8 cellular contexts compared by ENCODE assay signal in the genomic region with DNA sequence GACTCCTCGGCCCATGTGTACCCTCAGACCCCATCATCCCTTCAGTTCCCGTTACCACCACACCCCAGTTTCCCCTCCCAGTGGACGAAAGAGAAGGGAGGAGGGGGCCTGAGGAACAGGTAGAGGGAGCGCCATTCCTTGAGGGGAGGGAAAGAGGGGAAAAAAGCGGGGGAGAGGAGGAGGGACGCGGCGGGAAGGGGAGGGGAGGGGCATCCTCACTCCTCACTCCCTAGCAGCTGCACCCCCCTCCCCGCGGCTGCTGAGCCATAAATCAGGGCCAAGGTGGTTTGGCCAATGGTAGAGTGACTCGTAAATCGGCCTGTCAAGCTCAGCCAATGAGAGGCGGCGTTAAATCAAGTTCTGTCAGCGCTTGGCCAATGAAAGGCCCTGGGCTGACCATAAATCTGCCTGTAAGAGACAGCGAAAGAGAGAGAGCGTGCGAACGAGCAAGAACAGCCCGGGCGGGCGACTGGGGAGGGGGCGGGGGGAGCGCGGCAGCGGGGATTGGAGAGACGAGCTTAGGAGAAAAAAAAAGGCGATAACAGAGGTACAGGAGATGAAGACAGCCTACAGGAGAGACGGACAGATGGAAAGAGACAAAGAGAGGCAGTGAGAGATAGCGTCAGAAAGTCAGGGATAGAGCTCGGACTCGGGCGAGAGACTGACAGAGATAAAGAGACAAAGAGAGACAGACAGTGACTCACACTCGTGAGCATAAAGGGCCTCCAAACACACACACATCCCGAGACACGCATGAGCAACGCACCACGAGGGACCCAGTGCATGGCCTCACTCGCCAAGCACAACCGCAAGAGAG. TPM values are rescaled to one million over a fixed set of nuclear protein-coding genes. Genes with fewer than 3 reads are reported as not detected.
DNase-seq lines count a peak whose midpoint lies in the region; ATAC-seq and TF ChIP-seq lines count a peak whose summit lies in the region.

No MANE protein-coding gene starts in this region.

- peak overlapping the region; percentile 92 for H3K4me3 ChIP-seq in endodermal cell (ENCODE audit: low read length)

- WGBS in endodermal cell (ENCODE audit: insufficient coverage in 1 of 2, insufficient read length in 1 of 2), 2 experiments, result 1% methylated on average over 17 to 37 of the region's 40 CpGs

- ATAC-seq in GM21367 (IDR thresholded peaks at IDR 0.05; ENCODE audit: unreplicated experiment), result peak; percentile 94

- H3K4me1 Mint-ChIP-seq in endodermal cell, result peaks cover 11% of the 10 kb centered on the region

- H3K4me3 Mint-ChIP-seq in endodermal cell, result no peak overlapping the region

- H3K9me3 ChIP-seq in endodermal cell (ENCODE audit: control insufficient read depth, low read length), result no peaks in the 10 kb centered on the region

- TF ChIP-seq CTCF in endodermal cell (conservative IDR thresholded peaks at IDR 0.05), result no peak

- no peak overlapping the region for H3K27ac Mint-ChIP-seq in endodermal cell

- no peaks in the 10 kb centered on the region for H3K36me3 Mint-ChIP-seq in endodermal cell (ENCODE audit: low read depth)

- H3K9me3 Mint-ChIP-seq in endodermal cell, result no peaks in the 10 kb centered on the region

- peak overlapping the region; percentile 94 for H3K27ac ChIP-seq in endodermal cell (ENCODE audit: low read depth, low read length)

- peaks cover 25% of the 10 kb centered on the region for H3K4me1 ChIP-seq in endodermal cell (ENCODE audit: control insufficient read depth, insufficient read depth, low read length)

- no peaks in the 10 kb centered on the region for H3K36me3 ChIP-seq in endodermal cell (ENCODE audit: control insufficient read depth, insufficient read depth, low read length)

- H3K27me3 Mint-ChIP-seq in endodermal cell (ENCODE audit: insufficient read depth), result peaks cover 13% of the 10 kb centered on the region

- H3K27me3 ChIP-seq in endodermal cell (ENCODE audit: control insufficient read depth, insufficient read depth, low read length, poor library complexity, severe bottlenecking), result no peaks in the 10 kb centered on the region

- peak overlapping the region; percentile 72 for H3K9ac ChIP-seq in endodermal cell (ENCODE audit: extremely low read depth, low read length, poor library complexity, severe bottlenecking)

- peak; percentile 95 for DNase-seq in COLO829 (ENCODE audit: low spot score)
- DNase-seq in HT-29 (ENCODE audit: low spot score), result peak; percentile 97
- DNase-seq in NK-92 treated with Interleukin-12 subunit alpha and Interleukin-12 subunit beta, amount 100 ng/mL, for 24 hours (lab: John Stamatoyannopoulos, UW), result peak; percentile 81
- peak; percentile 80 to 93 for DNase-seq in activated CD8-positive, alpha-beta memory T cell treated with anti-CD3 and anti-CD28 coated beads for 4 hours (ENCODE audit: low read depth in 2 of 2)
- DNase-seq in endodermal cell, result peak; percentile 100
- peak; percentile 94 for DNase-seq in mesenteric fat pad (ENCODE audit: low spot score)
- peak; percentile 84 for DNase-seq in stimulated activated CD8-positive, alpha-beta memory T cell treated with anti-CD3 and anti-CD28 coated beads, Interleukin-15, amount 100 ng/mL, for 1 hour (ENCODE audit: low read depth)

RNA-seq across cellular contexts. Expression of gene GPR84, which starts 5.1 kb away (rescaled TPM):
- total RNA-seq in HT-29 (2014; rRNA removed; shearing (Covaris generic)), result not detected in 2 replicates
- total RNA-seq in endodermal cell (not detected), mesenteric fat pad (2.3 TPM)
- polyA plus RNA-seq in endodermal cell (2013, experiment 1 of 2), result 0.11 TPM
- polyA plus RNA-seq in endodermal cell (2013, experiment 2 of 2), result not detected

RNA-seq across cellular contexts. Expression of gene ZNF385A, which starts 25.4 kb away (rescaled TPM):
- 0.10 and 1.3 TPM in 2 replicates for total RNA-seq in HT-29 (2014; rRNA removed; shearing (Covaris generic))
- total RNA-seq in endodermal cell (10 to 100 TPM; 10.5 to 16.3 TPM), mesenteric fat pad (31.9 TPM)
- polyA plus RNA-seq in endodermal cell (2013, experiment 1 of 2), result 39.3 TPM
- 35.5 TPM for polyA plus RNA-seq in endodermal cell (2013, experiment 2 of 2)

RNA-seq across cellular contexts. Expression of gene COPZ1, which starts 34.2 kb away (rescaled TPM):
- 83.7 and 89.9 TPM in 2 replicates for total RNA-seq in HT-29 (2014; rRNA removed; shearing (Covaris generic))
- 100 to 1,000 TPM; 153 to 183 TPM for total RNA-seq in endodermal cell
- polyA plus RNA-seq in endodermal cell (2013, experiment 1 of 2), result 138 TPM
- polyA plus RNA-seq in endodermal cell (2013, experiment 2 of 2), result 134 TPM
- total RNA-seq in mesenteric fat pad, result 93.8 TPM

RNA-seq across cellular contexts. Expression of gene NFE2, which starts 58.3 kb away (rescaled TPM):
- total RNA-seq in HT-29 (2014; rRNA removed; shearing (Covaris generic)), result 0.20 TPM in 1 of 2 replicates, not detected in the other
- total RNA-seq in endodermal cell (1 to 10 TPM; 2.7 TPM), mesenteric fat pad (4.9 TPM)
- polyA plus RNA-seq in endodermal cell (2013, experiment 1 of 2), result 1.8 TPM
- polyA plus RNA-seq in endodermal cell (2013, experiment 2 of 2), result 1.6 TPM

RNA-seq across cellular contexts. Expression of gene ITGA5, which starts 59.9 kb away (rescaled TPM):
- not detected in 2 replicates for total RNA-seq in HT-29 (2014; rRNA removed; shearing (Covaris generic))
- 100 to 1,000 TPM; 189 to 243 TPM for total RNA-seq in endodermal cell
- polyA plus RNA-seq in endodermal cell (2013, experiment 1 of 2), result 71.1 TPM
- polyA plus RNA-seq in endodermal cell (2013, experiment 2 of 2), result 77.0 TPM
- total RNA-seq in mesenteric fat pad, result 125 TPM

Comparison
In these comparisons a context has a peak if more than half of its experiments do, and no peak if none do; other contexts are left out.
1. Peak in every context shown above with its lines: DNase-seq, ATAC-seq, H3K4me3 ChIP-seq and H3K27ac ChIP-seq.